19 cellular contexts compared by ENCODE assay signal in genomic region chr6:56050530-56050929, GRCh38.
"Had no signal": no experiment of that assay in that cellular context is flagged by ENCODE, and none has a peak within 500 bp of the region (broad histone marks: within the 10 kb centered on the region; RNA-seq: fewer than 3 reads in every experiment).

No MANE protein-coding gene starts in this region.

- H3K27ac ChIP-seq: coronary artery, neural progenitor cell, pancreas, thoracic aorta, upper lobe of right lung had no signal

- H3K4me1 Mint-ChIP-seq: activated CD4-positive, alpha-beta T cell treated with anti-CD3 and anti-CD28 coated beads, Interleukin-2, amount 10 ng/mL, durations not matched to agents 24 days and 14 days; naive B cell had no signal

- H3K27me3 Mint-ChIP-seq: activated CD4-positive, alpha-beta T cell treated with anti-CD3 and anti-CD28 coated beads, Interleukin-2, amount 10 ng/mL, durations not matched to agents 24 days and 14 days; activated naive CD8-positive, alpha-beta T cell; naive B cell had no signal

- H3K4me1 ChIP-seq: pancreas, upper lobe of right lung had no signal

- FAIRE-seq: keratinocyte, pancreas had no signal

- DNase-seq: activated CD4-positive, alpha-beta T cell treated with anti-CD3 and anti-CD28 coated beads, Interleukin-2, amount 10 ng/mL, durations not matched to agents 24 days and 14 days; activated CD4-positive, CD25-positive, alpha-beta regulatory T cell; activated CD8-positive, alpha-beta memory T cell treated with anti-CD3 and anti-CD28 coated beads, Interleukin-2, amount 50 U/mL, for 4 hours; activated CD8-positive, alpha-beta T cell treated with anti-CD3 and anti-CD28 coated beads, Interleukin-2, amount 10 ng/mL, durations not matched to agents 7 days and 5 days; activated gamma-delta T cell treated with Interleukin-2 at 50 U/mL for 16 hours; activated T-cell treated with anti-CD3 and anti-CD28 coated beads, Interleukin-2, amount 50 U/mL, for 48 hours; amniotic stem cell; naive B cell; pancreas; stimulated activated CD4-positive, alpha-beta T cell treated with anti-CD3 and anti-CD28 coated beads, Interleukin-12 subunit alpha, Interleukin-12 subunit beta, amount 100 ng/mL, for 4 hours; stimulated activated CD4-positive, alpha-beta T cell treated with anti-CD3 and anti-CD28 coated beads, Interleukin-2, amount 100 ng/mL, for 24 hours; upper lobe of right lung had no signal

- H3K27me3 ChIP-seq: neural progenitor cell, pancreas, upper lobe of right lung had no signal

- H3K4me3 Mint-ChIP-seq: activated CD4-positive, alpha-beta T cell treated with anti-CD3 and anti-CD28 coated beads, Interleukin-2, amount 10 ng/mL, durations not matched to agents 24 days and 14 days; activated CD8-positive, alpha-beta T cell treated with anti-CD3 and anti-CD28 coated beads, Interleukin-2, amount 10 ng/mL, durations not matched to agents 7 days and 5 days; activated naive CD8-positive, alpha-beta T cell; naive B cell; neural progenitor cell had no signal

- H3K36me3 ChIP-seq: neural progenitor cell, pancreas, thoracic aorta, upper lobe of right lung had no signal

- H3K36me3 Mint-ChIP-seq: activated naive CD8-positive, alpha-beta T cell; naive B cell; neural progenitor cell had no signal

- H3K9me3 ChIP-seq: pancreas, thoracic aorta, upper lobe of right lung had no signal

- H3K9me3 Mint-ChIP-seq: activated CD4-positive, alpha-beta T cell treated with anti-CD3 and anti-CD28 coated beads, Interleukin-2, amount 10 ng/mL, durations not matched to agents 24 days and 14 days; neural progenitor cell had no signal

- H3K27ac Mint-ChIP-seq: activated CD4-positive, alpha-beta T cell treated with anti-CD3 and anti-CD28 coated beads, Interleukin-2, amount 10 ng/mL, durations not matched to agents 24 days and 14 days; activated CD8-positive, alpha-beta T cell treated with anti-CD3 and anti-CD28 coated beads, Interleukin-2, amount 10 ng/mL, durations not matched to agents 7 days and 5 days; activated naive CD8-positive, alpha-beta T cell; naive B cell; neural progenitor cell had no signal

- H3K4me3 ChIP-seq: coronary artery, neural progenitor cell, pancreas, thoracic aorta, upper lobe of right lung had no signal

- ATAC-seq: activated CD8-positive, alpha-beta T cell treated with anti-CD3 and anti-CD28 coated beads, Interleukin-2, amount 10 ng/mL, durations not matched to agents 7 days and 5 days; esophagus mucosa; left lobe of liver; pancreas; upper lobe of right lung had no signal
